Comparison of ENCODE assay signal across 19 cellular contexts in the genomic region with DNA sequence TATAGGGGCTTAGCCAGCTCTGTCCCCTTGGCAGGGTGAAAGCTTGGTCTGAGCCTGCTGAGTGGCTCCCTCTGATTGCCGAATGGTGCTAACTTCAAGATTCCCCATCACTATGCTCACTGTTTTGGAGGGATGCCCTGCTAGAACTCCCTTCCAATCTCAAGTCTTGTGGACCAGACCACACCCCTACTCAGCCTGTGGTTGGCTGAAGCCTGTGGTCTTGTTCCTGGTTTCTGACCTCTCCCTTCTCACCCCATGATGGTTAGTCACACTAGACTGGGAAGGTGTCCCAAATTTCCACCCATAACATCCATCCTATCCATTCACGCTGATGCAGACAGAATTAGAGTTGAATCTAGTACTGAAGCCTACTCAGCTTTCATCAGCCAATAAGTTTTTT.
"Had no signal": no experiment of that assay in that cellular context is flagged by ENCODE, and none has a peak within 500 bp of the region (broad histone marks: within the 10 kb centered on the region; RNA-seq: fewer than 3 reads in every experiment).

No MANE protein-coding gene starts in this region.

- H3K9me3 ChIP-seq: breast epithelium, esophagus squamous epithelium, mucosa of descending colon, right atrium auricular region, transverse colon had no signal

- H3K27me3 ChIP-seq: esophagus squamous epithelium, right atrium auricular region, transverse colon had no signal

- DNase-seq: activated CD4-positive, alpha-beta T cell treated with anti-CD3 and anti-CD28 coated beads for 1 hour; activated CD4-positive, alpha-beta T cell treated with anti-CD3 and anti-CD28 coated beads, Interleukin-2, amount 50 U/mL, for 48 hours; activated CD8-positive, alpha-beta memory T cell treated with anti-CD3 and anti-CD28 coated beads, Interleukin-2, amount 10 ng/mL, durations not matched to agents 7 days and 5 days; activated effector memory CD4-positive, alpha-beta T cell treated with anti-CD3 and anti-CD28 coated beads, Interleukin-2, amount 50 U/mL, for 16 hours; activated T-cell treated with anti-CD3 and anti-CD28 coated beads, Interleukin-2, amount 50 U/mL, for 24 hours; amniotic stem cell; esophagus squamous epithelium; glutamatergic neuron; immature natural killer cell; left colon; mucosa of descending colon; natural killer cell; nucleus accumbens; T-helper 9 cell; transverse colon had no signal

- ATAC-seq: activated CD8-positive, alpha-beta memory T cell treated with anti-CD3 and anti-CD28 coated beads, Interleukin-2, amount 10 ng/mL, durations not matched to agents 7 days and 5 days; activated naive CD4-positive, alpha-beta T cell treated with anti-CD3 and anti-CD28 coated beads, Interleukin-2, amount 50 U/mL, for 72 hours; left colon; mucosa of descending colon; natural killer cell had no signal

- H3K36me3 ChIP-seq: breast epithelium, esophagus squamous epithelium, right atrium auricular region, transverse colon had no signal

- H3K4me3 ChIP-seq: breast epithelium, esophagus squamous epithelium, mucosa of descending colon, right atrium auricular region, smooth muscle cell, transverse colon had no signal

- H3K4me2 ChIP-seq: smooth muscle cell had no signal

- H3K27ac ChIP-seq: esophagus squamous epithelium, right atrium auricular region, transverse colon had no signal

- H3K4me1 ChIP-seq: breast epithelium, esophagus squamous epithelium, right atrium auricular region, transverse colon had no signal
